1 cellular context compared by ENCODE assay signal in the genomic region with DNA sequence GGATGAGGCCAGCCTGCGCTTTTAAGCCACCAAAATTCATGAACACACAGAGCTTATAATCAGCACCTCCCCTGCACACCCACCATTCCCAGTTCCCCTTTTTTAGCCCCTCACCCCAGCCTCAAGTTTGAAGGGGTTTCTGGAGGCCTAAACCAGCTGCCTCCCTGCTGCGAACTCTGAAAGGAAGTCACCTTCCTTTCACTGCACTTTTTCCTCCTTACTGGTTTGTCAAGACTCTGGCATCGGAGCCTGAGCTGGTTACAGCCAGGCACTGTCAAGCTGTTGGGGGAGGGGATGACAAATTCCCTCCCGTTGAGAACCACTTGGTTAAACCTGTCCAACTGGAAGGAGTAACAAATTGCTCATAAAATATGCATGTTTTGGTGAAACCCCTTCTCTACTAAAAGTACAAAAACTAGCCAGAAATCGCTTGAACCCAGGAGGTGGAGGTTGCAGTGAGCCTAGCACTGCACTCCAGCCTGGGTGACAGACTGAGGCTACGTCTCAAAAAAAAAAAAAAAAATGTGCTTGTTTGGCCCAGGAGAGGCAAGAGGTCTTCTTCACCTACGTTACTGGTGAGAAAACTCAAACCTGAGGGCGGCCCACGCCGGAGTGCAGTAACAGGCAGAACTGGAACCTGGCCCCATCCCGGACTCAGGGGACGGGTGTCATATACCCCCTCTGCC.
TF ChIP-seq lines count a peak whose summit lies in the region.

No MANE protein-coding gene starts in this region.

TF ChIP-seq in GM12878, 131 proteins besides CTCF, POLR2A, EP300 and RAD21 (continued from another document):
- TF ChIP-seq NR2F1 (conservative IDR thresholded peaks at IDR 0.05), result 0 out of 2 replicates have a peak, but pooled peaks have one; percentile 26
